ENCODE assay signal across 28 cellular contexts in genomic region chr4:55661398-55662056, GRCh38. TPM values are rescaled to one million over a fixed set of nuclear protein-coding genes. Genes with fewer than 3 reads are reported as not detected.
DNase-seq lines count a peak whose midpoint lies in the region; ATAC-seq and TF ChIP-seq lines count a peak whose summit lies in the region.
"Had no signal": no experiment of that assay in that cellular context is flagged by ENCODE, and none has a peak within 500 bp of the region (broad histone marks: within the 10 kb centered on the region; RNA-seq: fewer than 3 reads in every experiment).

No MANE protein-coding gene starts in this region.

- no peaks in the 10 kb centered on the region; the same call in 1 of the 3 replicates for H3K9me3 Mint-ChIP-seq in GM23338
- no peaks in the 10 kb centered on the region for H3K9me3 Mint-ChIP-seq in stimulated activated effector memory CD8-positive, alpha-beta T cell treated with anti-CD3 and anti-CD28 coated beads, Interleukin-12 subunit alpha, Interleukin-12 subunit beta, amount 100 ng/mL, for 72 hours
- H3K9me3 Mint-ChIP-seq: activated CD4-positive, alpha-beta T cell treated with anti-CD3 and anti-CD28 coated beads, Interleukin-2, amount 10 ng/mL, durations not matched to agents 24 days and 14 days had no signal

- DNase-seq in DMS53 treated with DMSO at 0.1 percent for 48 hours (lab: John Stamatoyannopoulos, UW; ENCODE audit: unreplicated experiment) = peak; percentile 17
- DNase-seq in GM23338 (ENCODE audit: low spot score) = no peak
- peak; percentile 32 for DNase-seq in NCI-H69 (lab: John Stamatoyannopoulos, UW)
- DNase-seq in stimulated activated effector memory CD8-positive, alpha-beta T cell treated with anti-CD3 and anti-CD28 coated beads, Interleukin-12 subunit alpha, Interleukin-12 subunit beta, amount 100 ng/mL, for 72 hours (ENCODE audit: low spot score in 2 of 2) = no peak
- DNase-seq: activated CD4-positive, alpha-beta T cell treated with anti-CD3 and anti-CD28 coated beads, Interleukin-2, amount 10 ng/mL, durations not matched to agents 24 days and 14 days; activated naive CD4-positive, alpha-beta T cell treated with anti-CD3 and anti-CD28 coated beads, Interleukin-2, amount 50 U/mL, for 16 hours; foreskin fibroblast; midbrain; naive B cell; NCI-H146; NCI-H748 treated with DMSO at 0.1 percent for 48 hours; Peyer's patch; stimulated activated naive CD4-positive, alpha-beta T cell; SW 1271; T1000 had no signal

- no peaks in the 10 kb centered on the region for H3K36me3 ChIP-seq in GM23338 (ENCODE audit: insufficient read depth)
- H3K36me3 ChIP-seq: BLaER1, esophagus muscularis mucosa, Peyer's patch, thoracic aorta had no signal

- no peaks in the 10 kb centered on the region for H3F3A ChIP-seq in GM23338 (replicated peaks; ENCODE audit: low read depth)

- H3K36me3 Mint-ChIP-seq in GM23338 (ENCODE audit: low read depth) = no peaks in the 10 kb centered on the region; the same call in 2 of the 3 replicates
- H3K36me3 Mint-ChIP-seq in stimulated activated effector memory CD8-positive, alpha-beta T cell treated with anti-CD3 and anti-CD28 coated beads, Interleukin-12 subunit alpha, Interleukin-12 subunit beta, amount 100 ng/mL, for 72 hours = no peaks in the 10 kb centered on the region
- H3K36me3 Mint-ChIP-seq: IgD-negative memory B cell, naive B cell had no signal

- no peak overlapping the region for H3K4me2 ChIP-seq in GM23338
- H3K4me2 ChIP-seq: BLaER1 had no signal

- ATAC-seq in GM23338 (no peak), GM21528 (IDR thresholded peaks at IDR 0.05; ENCODE audit: low FRiP score, unreplicated experiment) (no peak), GM19351 (IDR thresholded peaks at IDR 0.05; ENCODE audit: unreplicated experiment) (no peak), GM18909 (IDR thresholded peaks at IDR 0.05; ENCODE audit: poor library complexity, unreplicated experiment) (no peak)
- peak; percentile 84 for ATAC-seq in stimulated activated effector memory CD8-positive, alpha-beta T cell treated with anti-CD3 and anti-CD28 coated beads, Interleukin-12 subunit alpha, Interleukin-12 subunit beta, amount 100 ng/mL, for 72 hours

- H3K4me3 ChIP-seq in GM23338 = no peak overlapping the region
- H3K4me3 ChIP-seq: BLaER1, esophagus muscularis mucosa, Peyer's patch, skin epidermis, thoracic aorta had no signal

- no peak for TF ChIP-seq CTCF in GM23338 (conservative IDR thresholded peaks at IDR 0.05; ENCODE audit: low read depth in 2 of 2)

- H3K4me3 Mint-ChIP-seq in GM23338 = no peak overlapping the region
- no peak overlapping the region for H3K4me3 Mint-ChIP-seq in stimulated activated effector memory CD8-positive, alpha-beta T cell treated with anti-CD3 and anti-CD28 coated beads, Interleukin-12 subunit alpha, Interleukin-12 subunit beta, amount 100 ng/mL, for 72 hours
- H3K4me3 Mint-ChIP-seq: activated CD4-positive, alpha-beta T cell treated with anti-CD3 and anti-CD28 coated beads, Interleukin-2, amount 10 ng/mL, durations not matched to agents 24 days and 14 days; IgD-negative memory B cell; naive B cell had no signal

- peak overlapping the region; percentile 50; the same call in 1 of the 2 replicates for H2AFZ ChIP-seq in GM23338

- H3K4me1 Mint-ChIP-seq in GM23338 = peaks cover 26% of the 10 kb centered on the region
- H3K4me1 Mint-ChIP-seq in stimulated activated effector memory CD8-positive, alpha-beta T cell treated with anti-CD3 and anti-CD28 coated beads, Interleukin-12 subunit alpha, Interleukin-12 subunit beta, amount 100 ng/mL, for 72 hours = peaks cover 9% of the 10 kb centered on the region
- H3K4me1 Mint-ChIP-seq: naive B cell had no signal

- no peaks in the 10 kb centered on the region for H3K27me3 ChIP-seq in GM23338 (ENCODE audit: insufficient read depth)
- H3K27me3 ChIP-seq: BLaER1, Peyer's patch had no signal

- no peak overlapping the region for H3K27ac Mint-ChIP-seq in GM23338
- H3K27ac Mint-ChIP-seq in stimulated activated effector memory CD8-positive, alpha-beta T cell treated with anti-CD3 and anti-CD28 coated beads, Interleukin-12 subunit alpha, Interleukin-12 subunit beta, amount 100 ng/mL, for 72 hours = no peak overlapping the region
- H3K27ac Mint-ChIP-seq: activated CD4-positive, alpha-beta T cell treated with anti-CD3 and anti-CD28 coated beads, Interleukin-2, amount 10 ng/mL, durations not matched to agents 24 days and 14 days; IgD-negative memory B cell; naive B cell had no signal

- H3K4me1 ChIP-seq in GM23338 (ENCODE audit: insufficient read depth) = peaks cover 17% of the 10 kb centered on the region
- H3K4me1 ChIP-seq: BLaER1, esophagus muscularis mucosa, Peyer's patch had no signal

- H4K20me1 ChIP-seq in GM23338 (replicated peaks; ENCODE audit: insufficient read depth) = no peaks in the 10 kb centered on the region
- H4K20me1 ChIP-seq: BLaER1 had no signal

- H3K79me2 ChIP-seq in GM23338 (replicated peaks; ENCODE audit: insufficient read depth) = no peaks in the 10 kb centered on the region

- H3K27me3 Mint-ChIP-seq in GM23338 (ENCODE audit: insufficient read depth, low read depth, poor library complexity) = no peaks in the 10 kb centered on the region

- H3K9me2 ChIP-seq in GM23338 (ENCODE audit: insufficient read depth) = peaks cover 11% of the 10 kb centered on the region; the same call in 1 of the 2 replicates

- no peak overlapping the region for H3K27ac ChIP-seq in GM23338 (ENCODE audit: low read depth)
- H3K27ac ChIP-seq: BLaER1, esophagus muscularis mucosa, Peyer's patch, skin epidermis, thoracic aorta, VCaP had no signal

TF ChIP-seq in GM23338, 12 proteins besides CTCF, POLR2A, EP300 and RAD21:
- TF ChIP-seq NANOG (IDR thresholded peaks at IDR 0.05; ENCODE audit: borderline replicate concordance) = no peak
- no peak for TF ChIP-seq JUNB (IDR thresholded peaks at IDR 0.05; ENCODE audit: unreplicated experiment)

RNA-seq across cellular contexts. Expression of gene NMU, which starts 25.4 kb away (rescaled TPM):
- total RNA-seq in GM23338 (2014; rRNA removed; shearing (Covaris generic)) = 40.2 and 47.5 TPM in 2 replicates
- polyA plus RNA-seq in GM23338 (2016; fragmentation: Nextera tagmentation; extraction: Ambion mirVana) = 96.3 and 102 TPM in 2 replicates
- total RNA-seq: activated CD4-positive, alpha-beta T cell treated with anti-CD3 and anti-CD28 coated beads, Interleukin-2, amount 10 ng/mL, durations not matched to agents 24 days and 14 days; dermis microvascular lymphatic vessel endothelial cell; esophagus muscularis mucosa; G401; Peyer's patch; thoracic aorta had no signal
- polyA plus RNA-seq: AG04450, liver had no signal

Comparison
In these comparisons a context has a peak if more than half of its experiments do, and no peak if none do; other contexts are left out.
1. DNase-seq: peak in DMS53 treated with DMSO at 0.1 percent for 48 hours (single experiment) and NCI-H69 (single experiment); none in GM23338 (single experiment) and stimulated activated effector memory CD8-positive, alpha-beta T cell treated with anti-CD3 and anti-CD28 coated beads, Interleukin-12 subunit alpha, Interleukin-12 subunit beta, amount 100 ng/mL, for 72 hours (0 of 2).